Comparison of ENCODE assay signal across 1 cellular context in the genomic region with DNA sequence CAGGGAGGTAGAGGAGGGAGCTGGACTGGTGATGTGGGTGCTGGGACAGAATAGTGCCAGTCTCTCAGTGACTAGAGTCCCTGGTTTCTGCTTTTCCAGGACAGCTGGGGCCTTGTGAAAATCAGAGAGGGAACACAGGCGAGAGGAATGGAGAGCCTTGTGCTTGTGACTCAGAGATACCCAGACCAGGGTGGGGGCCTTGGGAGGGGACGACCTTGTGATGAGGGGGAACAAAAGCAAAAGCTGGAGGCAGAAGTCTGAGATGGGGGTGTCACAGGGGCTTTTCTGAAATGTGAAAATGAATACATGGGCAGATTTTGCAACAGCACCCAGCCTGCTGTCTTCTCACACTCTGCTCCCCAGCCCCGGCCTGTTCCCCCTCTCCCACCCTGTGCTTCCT.
TF ChIP-seq lines count a peak whose summit lies in the region.

No MANE protein-coding gene starts in this region.

TF ChIP-seq in IMR-90, 13 proteins besides CTCF, POLR2A, EP300 and RAD21:
- TF ChIP-seq MAZ (IDR thresholded peaks at IDR 0.05; ENCODE audit: borderline replicate concordance, low read depth, low read length) = 0 out of 2 replicates have a peak, but pooled peaks have one; percentile 44
- no peak for TF ChIP-seq MXI1 (IDR thresholded peaks at IDR 0.05; ENCODE audit: borderline replicate concordance, low read depth, low read length)
